1 cellular context compared by ENCODE assay signal in genomic region chr11:45087301-45087700, GRCh38.
TF ChIP-seq lines count a peak whose summit lies in the region.

No MANE protein-coding gene starts in this region.

TF ChIP-seq in H1, 55 proteins besides CTCF, POLR2A, EP300 and RAD21 (continued from another document):
- no peak for TF ChIP-seq TEAD4 (IDR thresholded peaks at IDR 0.05; ENCODE audit: low read depth, low read length)
- no peak for TF ChIP-seq KDM4A (IDR thresholded peaks at IDR 0.05; ENCODE audit: low read depth, low read length, severe bottlenecking)
- no peak for TF ChIP-seq ATF2 (IDR thresholded peaks at IDR 0.05; ENCODE audit: low read length)
- no peak for TF ChIP-seq MAX (IDR thresholded peaks at IDR 0.05)
- no peak for TF ChIP-seq CREB1 (IDR thresholded peaks at IDR 0.05)
- no peak for TF ChIP-seq SUZ12 (IDR thresholded peaks at IDR 0.05; ENCODE audit: low read length)
- no peak for TF ChIP-seq KDM5A (IDR thresholded peaks at IDR 0.05; ENCODE audit: low read length)
- no peak for TF ChIP-seq KDM1A (IDR thresholded peaks at IDR 0.05; ENCODE audit: borderline replicate concordance, low read length)
